16 cellular contexts compared by ENCODE assay signal in genomic region chr13:95258619-95259194, GRCh38. TPM values are rescaled to one million over a fixed set of nuclear protein-coding genes. Genes with fewer than 3 reads are reported as not detected.
DNase-seq lines count a peak whose midpoint lies in the region; ATAC-seq, FAIRE-seq and TF ChIP-seq lines count a peak whose summit lies in the region.
"Had no signal": no experiment of that assay in that cellular context is flagged by ENCODE, and none has a peak within 500 bp of the region (broad histone marks: within the 10 kb centered on the region; RNA-seq: fewer than 3 reads in every experiment).

No MANE protein-coding gene starts in this region.

- no peak for TF ChIP-seq RAD21 in GM12878 (IDR thresholded peaks at IDR 0.05; ENCODE audit: insufficient read depth, low read depth, low read length)

- SMC1A ChIA-PET in GM12878 (lab: Charles Lee; ENCODE audit: uncharacterized antibody, unreplicated experiment) = interaction anchor here (0.6 to 4.5 kb wide), 18 partner anchors 8 to 124 kb away, joined by 3 to 69 read pairs (median 8); no protein-coding TSS in a partner anchor

- intact Hi-C loops in Caco-2 (cut with micrococcal nuclease; ENCODE audit: unreplicated experiment) (loop anchor here (1.0 to 2.0 kb wide), 2 partner anchors 10 to 42 kb away; partner anchors contain the start of gene ABCC4), GM12878 (cut with micrococcal nuclease; ENCODE audit: unreplicated experiment) (no loop called here), esophagus muscularis mucosa (cut with DNase I) (no loop called here)

- H3K9ac ChIP-seq in GM12878 (ENCODE audit: control insufficient read depth, insufficient read depth, low read length) = no peak overlapping the region
- H3K9ac ChIP-seq: neural progenitor cell had no signal

- H3K27ac Mint-ChIP-seq in Caco-2 (ENCODE audit: unreplicated experiment) = peak overlapping the region; percentile 93
- H3K27ac Mint-ChIP-seq in naive thymus-derived CD8-positive, alpha-beta T cell = no peak overlapping the region

- peaks cover 9% of the 10 kb centered on the region for H3K9me3 Mint-ChIP-seq in Caco-2 (ENCODE audit: unreplicated experiment)
- H3K9me3 Mint-ChIP-seq in naive thymus-derived CD8-positive, alpha-beta T cell = no peaks in the 10 kb centered on the region

- TF ChIP-seq CTCF in Caco-2 (IDR thresholded peaks at IDR 0.05; ENCODE audit: insufficient read depth in 1 of 2, low read depth in 1 of 2, low read length in 1 of 2, severe bottlenecking in 1 of 2, unreplicated experiment in 1 of 2) (no peak), GM12878 (IDR thresholded peaks at IDR 0.05 in 2 of 3, conservative IDR thresholded peaks at IDR 0.05 in 1 of 3; ENCODE audit: control insufficient read depth in 2 of 3, extremely low read depth in 1 of 3, insufficient read depth in 1 of 3, low read depth in 3 of 3, low read length in 3 of 3) (no peak), esophagus muscularis mucosa (IDR thresholded peaks at IDR 0.05) (no peak)

- TF ChIP-seq EP300 in GM12878 (IDR thresholded peaks at IDR 0.05; ENCODE audit: borderline replicate concordance in 1 of 2, control insufficient read depth in 1 of 2, low read depth in 2 of 2, low read length in 2 of 2) = peak in 1 of 2 experiments; percentile 44; a peak in 1 of 4 replicates
- no peak for TF ChIP-seq EP300 in esophagus muscularis mucosa (IDR thresholded peaks at IDR 0.05)

- no peak overlapping the region; the same call in 1 of the 2 replicates for H3K4me2 ChIP-seq in GM12878 (ENCODE audit: control insufficient read depth, insufficient read depth)
- H3K4me2 ChIP-seq: neural progenitor cell, smooth muscle cell had no signal

- H3K4me3 ChIP-seq in Caco-2 (ENCODE audit: low read depth, low read length) (no peak overlapping the region), GM12878 (no peak overlapping the region), esophagus muscularis mucosa (no peak overlapping the region)
- H3K4me3 ChIP-seq: ascending aorta, HAP-1, neural progenitor cell, smooth muscle cell, upper lobe of left lung had no signal

- peak; percentile 64 to 80 for DNase-seq in Caco-2
- no peak for DNase-seq in GM12878 (ENCODE audit: low read depth, low spot score)
- DNase-seq in HuH-7 (ENCODE audit: low spot score) = no peak
- no peak for DNase-seq in naive thymus-derived CD8-positive, alpha-beta T cell
- DNase-seq in esophagus muscularis mucosa (ENCODE audit: extremely low spot score) = no peak
- DNase-seq: activated CD4-positive, alpha-beta T cell treated with anti-CD3 and anti-CD28 coated beads for 1 hour; DMS53; NCI-H1694 treated with DMSO at 0.1 percent for 48 hours; upper lobe of left lung had no signal

- FAIRE-seq in GM12878 (lab: Jason Lieb, UNC) = no peak

- peak overlapping the region; percentile 50 for H3K4me3 Mint-ChIP-seq in Caco-2 (ENCODE audit: unreplicated experiment)
- no peak overlapping the region for H3K4me3 Mint-ChIP-seq in naive thymus-derived CD8-positive, alpha-beta T cell
- H3K4me3 Mint-ChIP-seq: neural progenitor cell had no signal

- peaks cover 41% of the 10 kb centered on the region for H3K4me1 Mint-ChIP-seq in Caco-2 (ENCODE audit: low read depth, unreplicated experiment)
- H3K4me1 Mint-ChIP-seq in naive thymus-derived CD8-positive, alpha-beta T cell = peaks cover 0 to 5% (median 3%) of the 10 kb centered on the region in 4 donors

- H3K27me3 ChIP-seq in Caco-2 (replicated peaks; ENCODE audit: control insufficient read depth, insufficient read depth, low read length) (no peaks in the 10 kb centered on the region), GM12878 (replicated peaks in 1 of 2; ENCODE audit: control insufficient read depth in 2 of 2, insufficient read depth in 2 of 2, low read length in 1 of 2) (no peaks in the 10 kb centered on the region), esophagus muscularis mucosa (no peaks in the 10 kb centered on the region)
- H3K27me3 ChIP-seq: ascending aorta, neural progenitor cell, upper lobe of left lung had no signal

- RAD21 ChIA-PET in GM12878 (lab: Charles Lee; ENCODE audit: unreplicated experiment) = interaction anchor here (1.0 to 5.0 kb wide), 8 partner anchors 8 to 51 kb away, joined by 3 to 88 read pairs (median 14); partner anchors contain the start of gene ABCC4

- BruUV-seq in Caco-2 (replicated peaks; lab: Mats Ljungman, UMichigan) = no TSS peak
- no TSS peak for BruUV-seq in GM12878 (replicated peaks; lab: Mats Ljungman, UMichigan)

- H3K36me3 Mint-ChIP-seq in Caco-2 (ENCODE audit: insufficient read depth, unreplicated experiment) = peaks cover 61% of the 10 kb centered on the region
- H3K36me3 Mint-ChIP-seq in naive thymus-derived CD8-positive, alpha-beta T cell = peaks cover 0 to 10% (median 8%) of the 10 kb centered on the region in 3 donors

- CTCF ChIA-PET in Caco-2 (lab: Charles Lee) (interaction anchor here (0.6 kb wide), 1 partner anchor 120 kb away, joined by 8 read pairs; no protein-coding TSS in a partner anchor), GM12878 (lab: Yijun Ruan, JAX) (interaction anchor here (0.8 to 1.7 kb wide), 5 partner anchors 9 to 130 kb away, joined by 3 to 10 read pairs (median 4); no protein-coding TSS in a partner anchor)

- POLR2A ChIA-PET in Caco-2 (lab: Charles Lee) (no interaction called here), GM12878 (lab: Charles Lee) (interaction anchor here (0.7 to 4.9 kb wide), 10 partner anchors 10 to 193 kb away, joined by 3 to 39 read pairs (median 6); partner anchors contain the start of gene ABCC4)
- POLR2A ChIA-PET in naive thymus-derived CD8-positive, alpha-beta T cell (lab: Charles Lee) = no interaction called here

- TF ChIP-seq POLR2A in GM12878 (IDR thresholded peaks at IDR 0.05; ENCODE audit: low read depth, low read length) (no peak), esophagus muscularis mucosa (IDR thresholded peaks at IDR 0.05; ENCODE audit: low read depth) (no peak)

- H4K20me1 ChIP-seq in GM12878 (ENCODE audit: control insufficient read depth, insufficient read depth) = no peaks in the 10 kb centered on the region

- H3K79me2 ChIP-seq in GM12878 (ENCODE audit: control insufficient read depth, insufficient read depth, low read length) = peaks cover 56% of the 10 kb centered on the region

- H3K4me1 ChIP-seq in Caco-2 (peaks cover 83% of the 10 kb centered on the region), GM12878 (ENCODE audit: control insufficient read depth, insufficient read depth, low read length) (peaks cover 71% of the 10 kb centered on the region), esophagus muscularis mucosa (no peaks in the 10 kb centered on the region)
- H3K4me1 ChIP-seq: ascending aorta, HAP-1, neural progenitor cell, upper lobe of left lung had no signal

- H3K36me3 ChIP-seq in Caco-2 (ENCODE audit: control insufficient read depth, insufficient read depth, low read length) (no peaks in the 10 kb centered on the region; the same call in 1 of the 2 replicates), GM12878 (ENCODE audit: control insufficient read depth in 2 of 2, insufficient read depth in 2 of 2, low read length in 1 of 2) (peaks cover 0 to 2% of the 10 kb centered on the region in 2 experiments; a peak in 3 of 4 replicates), esophagus muscularis mucosa (no peaks in the 10 kb centered on the region)
- H3K36me3 ChIP-seq: ascending aorta, HAP-1, neural progenitor cell, upper lobe of left lung had no signal

- H3K27ac ChIP-seq in GM12878 (ENCODE audit: control insufficient read depth, insufficient read depth) (peak overlapping the region; percentile 91), esophagus muscularis mucosa (replicated peaks in 1 of 4) (no peak overlapping the region)
- H3K27ac ChIP-seq: ascending aorta, neural progenitor cell, upper lobe of left lung had no signal

- WGBS in GM12878 (ENCODE audit: insufficient coverage, insufficient replicate concordance, low lambda C conversion rate, missing lambda C conversion rate) = 96% methylated on average over 9 of the region's 9 CpGs
- 87% methylated on average over 7 of the region's 9 CpGs for WGBS in esophagus muscularis mucosa

- in situ Hi-C loops in GM12878 (cut with MboI) = no loop called here

- no peak overlapping the region for H2AFZ ChIP-seq in GM12878 (ENCODE audit: control insufficient read depth, low read depth, low read length)
- H2AFZ ChIP-seq: neural progenitor cell had no signal

- H3K9me3 ChIP-seq in Caco-2 = peaks cover 9% of the 10 kb centered on the region
- H3K9me3 ChIP-seq in GM12878 (replicated peaks; ENCODE audit: control insufficient read depth, insufficient read depth, low read length) = no peaks in the 10 kb centered on the region; the same call in 2 of the 3 replicates
- H3K9me3 ChIP-seq in esophagus muscularis mucosa = no peaks in the 10 kb centered on the region
- H3K9me3 ChIP-seq: ascending aorta, HAP-1, upper lobe of left lung had no signal

- no peaks in the 10 kb centered on the region for H3K27me3 Mint-ChIP-seq in Caco-2 (ENCODE audit: insufficient read depth, unreplicated experiment)
- H3K27me3 Mint-ChIP-seq in naive thymus-derived CD8-positive, alpha-beta T cell = no peaks in the 10 kb centered on the region

- ATAC-seq in GM19463 (IDR thresholded peaks at IDR 0.05; ENCODE audit: unreplicated experiment) = peak; percentile 55
- peak; percentile 35 for ATAC-seq in HG03060 (IDR thresholded peaks at IDR 0.05; ENCODE audit: low read depth, unreplicated experiment)
- peak; percentile 55 for ATAC-seq in GM12878
- no peak for ATAC-seq in GM18868 (IDR thresholded peaks at IDR 0.05; ENCODE audit: unreplicated experiment)
- no peak for ATAC-seq in naive thymus-derived CD8-positive, alpha-beta T cell

TF ChIP-seq in GM12878, 131 proteins besides CTCF, POLR2A, EP300 and RAD21 (continues in another document):
- TF ChIP-seq IKZF2 (IDR thresholded peaks at IDR 0.05) = peak in 1 of 2 experiments; percentile 61; a peak in 1 of 4 replicates

RNA-seq across cellular contexts. Expression of gene ABCC4, which starts 42.5 kb away (rescaled TPM):
- 51.9 and 65.7 TPM in 2 replicates for total RNA-seq in Caco-2 (2022)
- total RNA-seq in GM12878 (2013; cell fraction: nucleolus; rRNA removed) = 273 and 306 TPM in 2 replicates
- total RNA-seq in GM12878 (2014; rRNA removed) = 28.1 and 37.8 TPM in 2 replicates
- total RNA-seq in GM12878 (2014; rRNA removed; fragmentation: Illumina TruSeq; extraction: Trizol) = 34.7 and 37.8 TPM in 2 replicates
- total RNA-seq in GM12878 (2021) = 35.6 and 36.4 TPM in 2 replicates
- polyA plus RNA-seq in GM12878 (2011; ENCODE audit: low read depth) = 8.8 TPM
- 44.4 and 58.5 TPM in 2 replicates for polyA plus RNA-seq in GM12878 (2011; rRNA removed)
- polyA plus RNA-seq in GM12878 (2011; cell fraction: cytosol; rRNA removed) = 21.1 and 22.0 TPM in 2 replicates
- 30.5 and 31.4 TPM in 2 replicates for polyA plus RNA-seq in GM12878 (2011; cell fraction: nucleus; rRNA removed)
- polyA plus RNA-seq in GM12878 (2012) = 11.4 and 12.6 TPM in 2 replicates
- 28.3 and 30.3 TPM in 2 replicates for polyA plus RNA-seq in GM12878 (2014; fragmentation: Illumina TruSeq; extraction: Trizol)
- 1 to 10 TPM; 7.2 to 8.0 TPM for polyA plus RNA-seq in GM12878 (2014; fragmentation: Nextera tagmentation; extraction: Ambion mirVana)
- 16.5 and 20.0 TPM in 2 replicates for polyA plus RNA-seq in GM12878 (2014; rRNA removed)
- 10 to 100 TPM; 18.3 to 19.3 TPM for polyA plus RNA-seq in GM12878 (2016; fragmentation: Nextera tagmentation; extraction: Ambion mirVana)
- 127 and 164 TPM in 2 replicates for polyA minus RNA-seq in GM12878 (2011; rRNA and poly(A)+ RNA removed)
- polyA minus RNA-seq in GM12878 (2011; cell fraction: cytosol; rRNA and poly(A)+ RNA removed) = 26.5 and 28.6 TPM in 2 replicates
- polyA minus RNA-seq in GM12878 (2011; cell fraction: nucleus; rRNA and poly(A)+ RNA removed) = 73.5 and 115 TPM in 2 replicates
- total RNA-seq in naive thymus-derived CD8-positive, alpha-beta T cell = 1 to 10 TPM; 7.8 to 9.2 TPM
- 1 to 10 TPM; 3.5 to 4.4 (median 3.8) TPM for polyA plus RNA-seq in naive thymus-derived CD8-positive, alpha-beta T cell
- total RNA-seq in esophagus muscularis mucosa = 1 to 10 TPM; 5.0 to 6.3 (median 6.0) TPM

Comparison
In these comparisons a context has a peak if more than half of its experiments do, and no peak if none do; other contexts are left out.
1. DNase-seq: peak in Caco-2 (2 of 2); none in GM12878 (single experiment), HuH-7 (single experiment), naive thymus-derived CD8-positive, alpha-beta T cell (0 of 10) and esophagus muscularis mucosa (single experiment).
2. ATAC-seq: peak in GM19463 (single experiment), HG03060 (single experiment) and GM12878 (single experiment); none in GM18868 (single experiment) and naive thymus-derived CD8-positive, alpha-beta T cell (0 of 2).